19 cellular contexts compared by ENCODE assay signal in the genomic region with DNA sequence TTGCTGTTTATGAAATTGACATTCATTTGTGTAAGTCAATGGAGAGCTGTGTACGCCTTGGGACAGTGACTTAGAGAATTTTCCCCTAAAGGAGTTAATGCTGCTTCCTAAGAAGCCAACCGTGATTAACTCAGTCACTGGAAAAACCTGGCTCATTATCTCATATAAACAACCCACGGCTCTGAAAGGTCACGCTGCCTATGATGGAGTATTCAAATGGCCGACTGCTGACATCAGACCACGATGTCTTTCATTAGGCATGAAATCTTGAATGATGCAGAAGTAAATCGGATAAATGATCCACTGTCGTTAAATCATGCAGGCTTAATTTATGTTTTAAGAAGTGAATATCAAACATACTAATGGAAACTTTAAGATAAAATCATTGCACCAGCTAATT.
DNase-seq lines count a peak whose midpoint lies in the region; ATAC-seq and TF ChIP-seq lines count a peak whose summit lies in the region.
"Had no signal": no experiment of that assay in that cellular context is flagged by ENCODE, and none has a peak within 500 bp of the region (broad histone marks: within the 10 kb centered on the region; RNA-seq: fewer than 3 reads in every experiment).

No MANE protein-coding gene starts in this region.

- H3K9me2 ChIP-seq in PC-3 (replicated peaks; ENCODE audit: low read length) = no peaks in the 10 kb centered on the region

- ATAC-seq in heart right ventricle = peak in 5 of 8 donors; percentile 31 to 67 (median 43)
- ATAC-seq in Right ventricle myocardium inferior = no peak
- no peak for ATAC-seq in PC-3
- ATAC-seq: CD8-positive, alpha-beta T cell had no signal

- H3K4me2 ChIP-seq in PC-3 (ENCODE audit: low read length) = no peak overlapping the region

- no peak overlapping the region for H2AFZ ChIP-seq in PC-3 (ENCODE audit: low read length)
- H2AFZ ChIP-seq: GM23248 had no signal

- peaks cover 48% of the 10 kb centered on the region for H3K4me1 Mint-ChIP-seq in mesothelial cell of epicardium

- peaks cover 0 to 40% (median 5%) of the 10 kb centered on the region in 9 donors for H3K4me1 ChIP-seq in heart right ventricle
- peaks cover 3% of the 10 kb centered on the region for H3K4me1 ChIP-seq in stomach smooth muscle (ENCODE audit: control insufficient read depth, insufficient read depth, low read length)
- no peaks in the 10 kb centered on the region for H3K4me1 ChIP-seq in PC-3 (ENCODE audit: insufficient read depth, low read length)

- H3K27me3 Mint-ChIP-seq in mesothelial cell of epicardium (ENCODE audit: low read depth) = no peaks in the 10 kb centered on the region

- H3K27me3 ChIP-seq in heart right ventricle = no peaks in the 10 kb centered on the region
- H3K27me3 ChIP-seq in stomach smooth muscle (ENCODE audit: control insufficient read depth in 1 of 2, insufficient read depth in 2 of 2, low read length in 2 of 2) = no peaks in the 10 kb centered on the region
- H3K27me3 ChIP-seq in PC-3 (ENCODE audit: low read length) = no peaks in the 10 kb centered on the region
- H3K27me3 ChIP-seq: BE2C had no signal

- BruUV-seq in PC-3 (replicated peaks; lab: Mats Ljungman, UMichigan) = no TSS peak

- H3K4me3 ChIP-seq in heart right ventricle (no peak overlapping the region), stomach smooth muscle (ENCODE audit: low read length in 2 of 2) (no peak overlapping the region), PC-3 (ENCODE audit: low read length) (no peak overlapping the region)
- H3K4me3 ChIP-seq: GM23248 had no signal

- H3K9me3 ChIP-seq in heart right ventricle (no peaks in the 10 kb centered on the region), stomach smooth muscle (ENCODE audit: control insufficient read depth in 2 of 2, low read length in 2 of 2) (no peaks in the 10 kb centered on the region), PC-3 (ENCODE audit: low read length) (no peaks in the 10 kb centered on the region)
- H3K9me3 ChIP-seq: BE2C had no signal

- H3F3A ChIP-seq in PC-3 (ENCODE audit: low read length, unreplicated experiment) = no peaks in the 10 kb centered on the region

- no peaks in the 10 kb centered on the region for H3K79me2 ChIP-seq in PC-3 (ENCODE audit: low read length)

- WGBS in heart right ventricle, 2 donors = 54 to 56% methylated on average over 8 of the region's 8 CpGs

- DNase-seq in heart right ventricle = no peak
- DNase-seq in Right ventricle myocardium inferior (ENCODE audit: missing footprints) = no peak
- peak; percentile 43 for DNase-seq in SK-MEL-5 (ENCODE audit: low read depth, low spot score)
- no peak for DNase-seq in mesothelial cell of epicardium (ENCODE audit: low spot score in 2 of 2, unreplicated experiment in 2 of 2)
- no peak for DNase-seq in PC-3
- DNase-seq in HK-2 (ENCODE audit: unreplicated experiment) = no peak
- DNase-seq: BE2C; CD8-positive, alpha-beta T cell; DND-41; GDM1; GM23248; KG1; NCI-H1092 treated with DMSO at 0.1 percent for 48 hours; NCI-H187; NCI-H524; NK-92 treated with Interleukin-12 subunit alpha and Interleukin-12 subunit beta, amount 100 ng/mL, for 24 hours; OCI-M1 had no signal

- POLR2A ChIA-PET in PC-3 (lab: Charles Lee; ENCODE audit: unreplicated experiment) = no interaction called here

- H3K36me3 Mint-ChIP-seq in mesothelial cell of epicardium = peaks cover 4% of the 10 kb centered on the region
- H3K36me3 Mint-ChIP-seq: CD8-positive, alpha-beta T cell had no signal

- in situ Hi-C loops in SK-MEL-5 (cut with HindIII; ENCODE audit: low pct_unique_long_range_greater_than_20kb, low sequenced_read_pairs) = no loop called here

- no peak overlapping the region for H3K4me3 Mint-ChIP-seq in mesothelial cell of epicardium
- H3K4me3 Mint-ChIP-seq: CD8-positive, alpha-beta T cell had no signal

- no peak for TF ChIP-seq CTCF in heart right ventricle (IDR thresholded peaks at IDR 0.05)
- no peak for TF ChIP-seq CTCF in mesothelial cell of epicardium (IDR thresholded peaks at IDR 0.05; ENCODE audit: unreplicated experiment)
- TF ChIP-seq CTCF in PC-3 (conservative IDR thresholded peaks at IDR 0.05; ENCODE audit: low read depth, low read length) = no peak

- CTCF ChIA-PET in PC-3 (lab: Charles Lee) = no interaction called here

- no peaks in the 10 kb centered on the region for H3K9me3 Mint-ChIP-seq in mesothelial cell of epicardium
- H3K9me3 Mint-ChIP-seq: CD8-positive, alpha-beta T cell had no signal

- no peaks in the 10 kb centered on the region for H4K20me1 ChIP-seq in PC-3 (ENCODE audit: low read length)

- peak overlapping the region; percentile 41 for H3K27ac Mint-ChIP-seq in mesothelial cell of epicardium
- H3K27ac Mint-ChIP-seq: CD8-positive, alpha-beta T cell had no signal

- peaks cover 0 to 11% (median 0%) of the 10 kb centered on the region in 9 donors for H3K36me3 ChIP-seq in heart right ventricle
- peaks cover 0 to 3% of the 10 kb centered on the region in 2 donors for H3K36me3 ChIP-seq in stomach smooth muscle (ENCODE audit: control insufficient read depth in 2 of 2, insufficient read depth in 2 of 2, low read length in 2 of 2)
- H3K36me3 ChIP-seq in PC-3 (ENCODE audit: low read depth, low read length) = no peaks in the 10 kb centered on the region
- H3K36me3 ChIP-seq: BE2C had no signal

- H3K27ac ChIP-seq in heart right ventricle (no peak overlapping the region), stomach smooth muscle (ENCODE audit: low read length) (peak overlapping the region; percentile 19), PC-3 (ENCODE audit: low read length) (no peak overlapping the region)
- H3K27ac ChIP-seq: GM23248, RWPE1 had no signal

- intact Hi-C loops in heart right ventricle (cut with DNase I) = loop anchor here in 8 of 10 donors (2.0 to 10.0 kb wide), 7 partner anchors 181 to 618 kb away; no protein-coding TSS in a partner anchor
- intact Hi-C loops in Right ventricle myocardium inferior (cut with DNase I) = no loop called here
- intact Hi-C loops in PC-3 (cut with micrococcal nuclease) = no loop called here

- H3K9ac ChIP-seq in stomach smooth muscle (ENCODE audit: low read length in 2 of 2) (no peak overlapping the region), PC-3 (ENCODE audit: low read length) (no peak overlapping the region)
- H3K9ac ChIP-seq: GM23248 had no signal

Comparison
In these comparisons a context has a peak if more than half of its experiments do, and no peak if none do; other contexts are left out.
1. ATAC-seq: peak in heart right ventricle (5 of 8); none in Right ventricle myocardium inferior (single experiment) and PC-3 (single experiment).
2. intact Hi-C loops: an anchor here in heart right ventricle (2.0 to 10.0 kb wide); none called in Right ventricle myocardium inferior and PC-3.